Comparison of ENCODE assay signal across 1 cellular context in the genomic region with DNA sequence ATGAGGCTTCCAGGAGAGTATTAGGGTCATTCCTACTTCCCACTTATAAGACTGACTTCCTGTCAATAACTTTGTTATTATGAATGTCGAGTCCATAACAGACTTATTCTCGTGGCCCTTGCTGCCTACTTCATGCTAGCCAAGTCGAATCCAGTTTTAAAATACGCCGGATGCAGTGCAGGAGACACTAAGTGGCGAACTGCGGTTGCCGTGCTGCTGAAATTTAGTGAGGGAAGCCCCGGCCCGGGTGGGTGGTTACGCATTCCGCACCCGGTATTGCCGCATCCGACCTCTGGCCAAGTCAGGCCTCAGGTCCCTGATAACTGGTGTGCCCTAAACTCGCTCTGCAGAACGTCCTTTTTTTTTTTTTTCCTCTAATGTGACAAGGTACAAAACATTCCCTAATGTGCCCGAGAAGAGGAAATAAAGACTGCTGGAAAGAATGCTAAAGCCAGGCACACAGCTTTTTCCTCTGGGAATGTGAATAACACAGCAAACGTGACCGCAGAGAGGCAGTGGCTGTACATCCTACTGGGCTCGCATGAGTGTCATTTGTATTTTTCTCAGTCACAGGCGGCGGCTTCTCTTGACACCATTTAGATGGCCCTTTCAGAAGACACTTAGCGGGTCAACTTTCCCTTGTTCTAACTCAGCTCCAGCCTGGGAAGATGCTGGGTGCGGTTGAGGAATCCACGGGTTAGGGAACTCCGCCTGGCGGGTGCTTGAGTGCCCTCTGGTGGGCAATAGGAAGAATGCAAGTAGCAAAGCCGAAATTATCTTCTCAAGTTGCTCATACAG.
TF ChIP-seq lines count a peak whose summit lies in the region.

No MANE protein-coding gene starts in this region.

TF ChIP-seq in HepG2, 621 proteins besides CTCF, POLR2A, EP300 and RAD21 (continued from another document and continues in another):
- peak; percentile 60 for TF ChIP-seq ZMYM3 (CRISPR knock-in tag; IDR thresholded peaks at IDR 0.05)
- TF ChIP-seq, protein P1, sequence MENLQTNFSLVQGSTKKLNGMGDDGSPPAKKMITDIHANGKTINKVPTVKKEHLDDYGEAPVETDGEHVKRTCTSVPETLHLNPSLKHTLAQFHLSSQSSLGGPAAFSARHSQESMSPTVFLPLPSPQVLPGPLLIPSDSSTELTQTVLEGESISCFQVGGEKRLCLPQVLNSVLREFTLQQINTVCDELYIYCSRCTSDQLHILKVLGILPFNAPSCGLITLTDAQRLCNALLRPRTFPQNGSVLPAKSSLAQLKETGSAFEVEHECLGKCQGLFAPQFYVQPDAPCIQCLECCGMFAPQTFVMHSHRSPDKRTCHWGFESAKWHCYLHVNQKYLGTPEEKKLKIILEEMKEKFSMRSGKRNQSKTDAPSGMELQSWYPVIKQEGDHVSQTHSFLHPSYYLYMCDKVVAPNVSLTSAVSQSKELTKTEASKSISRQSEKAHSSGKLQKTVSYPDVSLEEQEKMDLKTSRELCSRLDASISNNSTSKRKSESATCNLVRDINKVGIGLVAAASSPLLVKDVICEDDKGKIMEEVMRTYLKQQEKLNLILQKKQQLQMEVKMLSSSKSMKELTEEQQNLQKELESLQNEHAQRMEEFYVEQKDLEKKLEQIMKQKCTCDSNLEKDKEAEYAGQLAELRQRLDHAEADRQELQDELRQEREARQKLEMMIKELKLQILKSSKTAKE (CRISPR knock-in tag; IDR thresholded peaks at IDR 0.05; ENCODE audit: borderline replicate concordance), result no peak
- peak; percentile 84; the same call in 1 of the 2 replicates for TF ChIP-seq NAIF1 (CRISPR knock-in tag; IDR thresholded peaks at IDR 0.05; ENCODE audit: borderline replicate concordance)
- TF ChIP-seq ZMYM4 (CRISPR knock-in tag; IDR thresholded peaks at IDR 0.05), result 0 out of 2 replicates have a peak, but pooled peaks have one; percentile 23
- TF ChIP-seq ZNF850 (CRISPR knock-in tag; conservative IDR thresholded peaks at IDR 0.05), result 0 out of 2 replicates have a peak, but pooled peaks have one; percentile 38
- peak; percentile 71 for TF ChIP-seq HNRNPLL (IDR thresholded peaks at IDR 0.05; ENCODE audit: low read depth, low read length, poor library complexity, severe bottlenecking)
- peak; percentile 64; the same call in 1 of the 2 replicates for TF ChIP-seq RXRA (CRISPR knock-in tag; IDR thresholded peaks at IDR 0.05)
- TF ChIP-seq GABPA (IDR thresholded peaks at IDR 0.05; ENCODE audit: low read depth, low read length), result no peak
- no peak for TF ChIP-seq GABPA (CRISPR knock-in tag; IDR thresholded peaks at IDR 0.05; ENCODE audit: low read depth)
- TF ChIP-seq, protein P2, sequence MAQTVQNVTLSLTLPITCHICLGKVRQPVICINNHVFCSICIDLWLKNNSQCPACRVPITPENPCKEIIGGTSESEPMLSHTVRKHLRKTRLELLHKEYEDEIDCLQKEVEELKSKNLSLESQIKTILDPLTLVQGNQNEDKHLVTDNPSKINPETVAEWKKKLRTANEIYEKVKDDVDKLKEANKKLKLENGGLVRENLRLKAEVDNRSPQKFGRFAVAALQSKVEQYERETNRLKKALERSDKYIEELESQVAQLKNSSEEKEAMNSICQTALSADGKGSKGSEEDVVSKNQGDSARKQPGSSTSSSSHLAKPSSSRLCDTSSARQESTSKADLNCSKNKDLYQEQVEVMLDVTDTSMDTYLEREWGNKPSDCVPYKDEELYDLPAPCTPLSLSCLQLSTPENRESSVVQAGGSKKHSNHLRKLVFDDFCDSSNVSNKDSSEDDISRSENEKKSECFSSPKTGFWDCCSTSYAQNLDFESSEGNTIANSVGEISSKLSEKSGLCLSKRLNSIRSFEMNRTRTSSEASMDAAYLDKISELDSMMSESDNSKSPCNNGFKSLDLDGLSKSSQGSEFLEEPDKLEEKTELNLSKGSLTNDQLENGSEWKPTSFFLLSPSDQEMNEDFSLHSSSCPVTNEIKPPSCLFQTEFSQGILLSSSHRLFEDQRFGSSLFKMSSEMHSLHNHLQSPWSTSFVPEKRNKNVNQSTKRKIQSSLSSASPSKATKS (CRISPR knock-in tag; IDR thresholded peaks at IDR 0.05), result no peak
- 0 out of 2 replicates have a peak, but pooled peaks have one; percentile 46 for TF ChIP-seq ZNF550 (CRISPR knock-in tag; IDR thresholded peaks at IDR 0.05; ENCODE audit: borderline replicate concordance)
- peak; percentile 54; the same call in 1 of the 2 replicates for TF ChIP-seq ZNF274 (CRISPR knock-in tag; IDR thresholded peaks at IDR 0.05)
- 0 out of 2 replicates have a peak, but pooled peaks have one; percentile 31 for TF ChIP-seq PAX8 (CRISPR knock-in tag; IDR thresholded peaks at IDR 0.05; ENCODE audit: borderline replicate concordance)
- TF ChIP-seq ZNF543 (CRISPR knock-in tag; IDR thresholded peaks at IDR 0.05), result peak; percentile 70
- peak; percentile 55; the same call in 1 of the 2 replicates for TF ChIP-seq HNF4A (CRISPR knock-in tag; IDR thresholded peaks at IDR 0.05)
- TF ChIP-seq DMAP1 (CRISPR knock-in tag; IDR thresholded peaks at IDR 0.05), result no peak; the same call in 1 of the 2 replicates
- no peak for TF ChIP-seq MTF1 (CRISPR knock-in tag; IDR thresholded peaks at IDR 0.05)
- TF ChIP-seq HOXA5 (CRISPR knock-in tag; IDR thresholded peaks at IDR 0.05), result no peak; the same call in 1 of the 2 replicates
- TF ChIP-seq ZNF552 (CRISPR knock-in tag; IDR thresholded peaks at IDR 0.05; ENCODE audit: borderline replicate concordance), result 0 out of 2 replicates have a peak, but pooled peaks have one; percentile 65
- TF ChIP-seq ZSCAN29 (CRISPR knock-in tag; conservative IDR thresholded peaks at IDR 0.05), result peak; percentile 88
- no peak for TF ChIP-seq CENPX (CRISPR knock-in tag; IDR thresholded peaks at IDR 0.05)
- TF ChIP-seq ERF (CRISPR knock-in tag; IDR thresholded peaks at IDR 0.05), result no peak; the same call in 1 of the 2 replicates
- no peak for TF ChIP-seq ZNF367 (CRISPR knock-in tag; IDR thresholded peaks at IDR 0.05; ENCODE audit: borderline replicate concordance)
- TF ChIP-seq, protein P3, sequence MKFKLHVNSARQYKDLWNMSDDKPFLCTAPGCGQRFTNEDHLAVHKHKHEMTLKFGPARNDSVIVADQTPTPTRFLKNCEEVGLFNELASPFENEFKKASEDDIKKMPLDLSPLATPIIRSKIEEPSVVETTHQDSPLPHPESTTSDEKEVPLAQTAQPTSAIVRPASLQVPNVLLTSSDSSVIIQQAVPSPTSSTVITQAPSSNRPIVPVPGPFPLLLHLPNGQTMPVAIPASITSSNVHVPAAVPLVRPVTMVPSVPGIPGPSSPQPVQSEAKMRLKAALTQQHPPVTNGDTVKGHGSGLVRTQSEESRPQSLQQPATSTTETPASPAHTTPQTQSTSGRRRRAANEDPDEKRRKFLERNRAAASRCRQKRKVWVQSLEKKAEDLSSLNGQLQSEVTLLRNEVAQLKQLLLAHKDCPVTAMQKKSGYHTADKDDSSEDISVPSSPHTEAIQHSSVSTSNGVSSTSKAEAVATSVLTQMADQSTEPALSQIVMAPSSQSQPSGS (CRISPR knock-in tag; IDR thresholded peaks at IDR 0.05), result peak; percentile 44; the same call in 1 of the 2 replicates
- TF ChIP-seq IRF2 (CRISPR knock-in tag; IDR thresholded peaks at IDR 0.05), result 0 out of 2 replicates have a peak, but pooled peaks have one; percentile 14
- TF ChIP-seq ZNF34 (CRISPR knock-in tag; IDR thresholded peaks at IDR 0.05; ENCODE audit: borderline replicate concordance), result peak; percentile 53; the same call in 1 of the 2 replicates
- TF ChIP-seq KDM4B (CRISPR knock-in tag; IDR thresholded peaks at IDR 0.05), result peak; percentile 12; the same call in 1 of the 2 replicates
- peak; percentile 62; the same call in 1 of the 2 replicates for TF ChIP-seq SALL1 (CRISPR knock-in tag; IDR thresholded peaks at IDR 0.05)
- no peak for TF ChIP-seq CCAR2 (optimal IDR thresholded peaks at IDR 0.05; ENCODE audit: low read depth, low read length)
- TF ChIP-seq, protein P4, sequence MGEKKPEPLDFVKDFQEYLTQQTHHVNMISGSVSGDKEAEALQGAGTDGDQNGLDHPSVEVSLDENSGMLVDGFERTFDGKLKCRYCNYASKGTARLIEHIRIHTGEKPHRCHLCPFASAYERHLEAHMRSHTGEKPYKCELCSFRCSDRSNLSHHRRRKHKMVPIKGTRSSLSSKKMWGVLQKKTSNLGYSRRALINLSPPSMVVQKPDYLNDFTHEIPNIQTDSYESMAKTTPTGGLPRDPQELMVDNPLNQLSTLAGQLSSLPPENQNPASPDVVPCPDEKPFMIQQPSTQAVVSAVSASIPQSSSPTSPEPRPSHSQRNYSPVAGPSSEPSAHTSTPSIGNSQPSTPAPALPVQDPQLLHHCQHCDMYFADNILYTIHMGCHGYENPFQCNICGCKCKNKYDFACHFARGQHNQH (CRISPR knock-in tag; IDR thresholded peaks at IDR 0.05), result peak; percentile 38; the same call in 1 of the 2 replicates
- peak; percentile 28; the same call in 1 of the 2 replicates for TF ChIP-seq NFYB (CRISPR knock-in tag; IDR thresholded peaks at IDR 0.05)
- TF ChIP-seq ZNF614 (CRISPR knock-in tag; IDR thresholded peaks at IDR 0.05; ENCODE audit: borderline replicate concordance), result peak; percentile 68; the same call in 1 of the 2 replicates
- peak; percentile 62; the same call in 1 of the 2 replicates for TF ChIP-seq ZNF788 (CRISPR knock-in tag; IDR thresholded peaks at IDR 0.05; ENCODE audit: borderline replicate concordance)
- TF ChIP-seq ZNF12 (CRISPR knock-in tag; IDR thresholded peaks at IDR 0.05), result no peak
- TF ChIP-seq TOPORS (CRISPR knock-in tag; IDR thresholded peaks at IDR 0.05), result 0 out of 2 replicates have a peak, but pooled peaks have one; percentile 51
- TF ChIP-seq, protein P5, sequence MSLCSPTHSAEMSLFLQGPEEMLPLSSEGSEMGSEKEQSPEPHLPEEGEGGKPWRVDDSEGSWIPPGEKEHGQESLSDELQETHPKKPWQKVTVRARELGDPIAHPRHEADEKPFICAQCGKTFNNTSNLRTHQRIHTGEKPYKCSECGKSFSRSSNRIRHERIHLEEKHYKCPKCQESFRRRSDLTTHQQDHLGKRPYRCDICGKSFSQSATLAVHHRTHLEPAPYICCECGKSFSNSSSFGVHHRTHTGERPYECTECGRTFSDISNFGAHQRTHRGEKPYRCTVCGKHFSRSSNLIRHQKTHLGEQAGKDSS (CRISPR knock-in tag; IDR thresholded peaks at IDR 0.05; ENCODE audit: borderline replicate concordance, low read depth), result 0 out of 2 replicates have a peak, but pooled peaks have one; percentile 8
- TF ChIP-seq HDAC2 (CRISPR knock-in tag; IDR thresholded peaks at IDR 0.05), result peak; percentile 66; the same call in 1 of the 2 replicates
- TF ChIP-seq HNRNPH1 (optimal IDR thresholded peaks at IDR 0.05; ENCODE audit: low read depth, low read length), result no peak
- TF ChIP-seq, protein P6, sequence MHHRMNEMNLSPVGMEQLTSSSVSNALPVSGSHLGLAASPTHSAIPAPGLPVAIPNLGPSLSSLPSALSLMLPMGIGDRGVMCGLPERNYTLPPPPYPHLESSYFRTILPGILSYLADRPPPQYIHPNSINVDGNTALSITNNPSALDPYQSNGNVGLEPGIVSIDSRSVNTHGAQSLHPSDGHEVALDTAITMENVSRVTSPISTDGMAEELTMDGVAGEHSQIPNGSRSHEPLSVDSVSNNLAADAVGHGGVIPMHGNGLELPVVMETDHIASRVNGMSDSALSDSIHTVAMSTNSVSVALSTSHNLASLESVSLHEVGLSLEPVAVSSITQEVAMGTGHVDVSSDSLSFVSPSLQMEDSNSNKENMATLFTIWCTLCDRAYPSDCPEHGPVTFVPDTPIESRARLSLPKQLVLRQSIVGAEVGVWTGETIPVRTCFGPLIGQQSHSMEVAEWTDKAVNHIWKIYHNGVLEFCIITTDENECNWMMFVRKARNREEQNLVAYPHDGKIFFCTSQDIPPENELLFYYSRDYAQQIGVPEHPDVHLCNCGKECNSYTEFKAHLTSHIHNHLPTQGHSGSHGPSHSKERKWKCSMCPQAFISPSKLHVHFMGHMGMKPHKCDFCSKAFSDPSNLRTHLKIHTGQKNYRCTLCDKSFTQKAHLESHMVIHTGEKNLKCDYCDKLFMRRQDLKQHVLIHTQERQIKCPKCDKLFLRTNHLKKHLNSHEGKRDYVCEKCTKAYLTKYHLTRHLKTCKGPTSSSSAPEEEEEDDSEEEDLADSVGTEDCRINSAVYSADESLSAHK (CRISPR knock-in tag; IDR thresholded peaks at IDR 0.05; ENCODE audit: borderline replicate concordance), result no peak
- 0 out of 2 replicates have a peak, but pooled peaks have one; percentile 30 for TF ChIP-seq ZNF441 (CRISPR knock-in tag; IDR thresholded peaks at IDR 0.05; ENCODE audit: borderline replicate concordance)
- TF ChIP-seq MLLT10 (CRISPR knock-in tag; IDR thresholded peaks at IDR 0.05), result no peak
- TF ChIP-seq, protein P7, sequence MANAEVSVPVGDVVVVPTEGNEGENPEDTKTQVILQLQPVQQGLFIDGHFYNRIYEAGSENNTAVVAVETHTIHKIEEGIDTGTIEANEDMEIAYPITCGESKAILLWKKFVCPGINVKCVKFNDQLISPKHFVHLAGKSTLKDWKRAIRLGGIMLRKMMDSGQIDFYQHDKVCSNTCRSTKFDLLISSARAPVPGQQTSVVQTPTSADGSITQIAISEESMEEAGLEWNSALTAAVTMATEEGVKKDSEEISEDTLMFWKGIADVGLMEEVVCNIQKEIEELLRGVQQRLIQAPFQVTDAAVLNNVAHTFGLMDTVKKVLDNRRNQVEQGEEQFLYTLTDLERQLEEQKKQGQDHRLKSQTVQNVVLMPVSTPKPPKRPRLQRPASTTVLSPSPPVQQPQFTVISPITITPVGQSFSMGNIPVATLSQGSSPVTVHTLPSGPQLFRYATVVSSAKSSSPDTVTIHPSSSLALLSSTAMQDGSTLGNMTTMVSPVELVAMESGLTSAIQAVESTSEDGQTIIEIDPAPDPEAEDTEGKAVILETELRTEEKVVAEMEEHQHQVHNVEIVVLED (CRISPR knock-in tag; IDR thresholded peaks at IDR 0.05; ENCODE audit: borderline replicate concordance), result no peak
- peak; percentile 67; the same call in 1 of the 2 replicates for TF ChIP-seq PITX1 (CRISPR knock-in tag; IDR thresholded peaks at IDR 0.05)
- TF ChIP-seq GABPB1 (CRISPR knock-in tag; IDR thresholded peaks at IDR 0.05), result peak; percentile 53; the same call in 1 of the 2 replicates
- no peak for TF ChIP-seq MAZ (IDR thresholded peaks at IDR 0.05; ENCODE audit: borderline replicate concordance, low read depth, low read length)
- peak; percentile 29 for TF ChIP-seq MAZ (CRISPR knock-in tag; IDR thresholded peaks at IDR 0.05; ENCODE audit: low read depth)
- TF ChIP-seq, protein P8, sequence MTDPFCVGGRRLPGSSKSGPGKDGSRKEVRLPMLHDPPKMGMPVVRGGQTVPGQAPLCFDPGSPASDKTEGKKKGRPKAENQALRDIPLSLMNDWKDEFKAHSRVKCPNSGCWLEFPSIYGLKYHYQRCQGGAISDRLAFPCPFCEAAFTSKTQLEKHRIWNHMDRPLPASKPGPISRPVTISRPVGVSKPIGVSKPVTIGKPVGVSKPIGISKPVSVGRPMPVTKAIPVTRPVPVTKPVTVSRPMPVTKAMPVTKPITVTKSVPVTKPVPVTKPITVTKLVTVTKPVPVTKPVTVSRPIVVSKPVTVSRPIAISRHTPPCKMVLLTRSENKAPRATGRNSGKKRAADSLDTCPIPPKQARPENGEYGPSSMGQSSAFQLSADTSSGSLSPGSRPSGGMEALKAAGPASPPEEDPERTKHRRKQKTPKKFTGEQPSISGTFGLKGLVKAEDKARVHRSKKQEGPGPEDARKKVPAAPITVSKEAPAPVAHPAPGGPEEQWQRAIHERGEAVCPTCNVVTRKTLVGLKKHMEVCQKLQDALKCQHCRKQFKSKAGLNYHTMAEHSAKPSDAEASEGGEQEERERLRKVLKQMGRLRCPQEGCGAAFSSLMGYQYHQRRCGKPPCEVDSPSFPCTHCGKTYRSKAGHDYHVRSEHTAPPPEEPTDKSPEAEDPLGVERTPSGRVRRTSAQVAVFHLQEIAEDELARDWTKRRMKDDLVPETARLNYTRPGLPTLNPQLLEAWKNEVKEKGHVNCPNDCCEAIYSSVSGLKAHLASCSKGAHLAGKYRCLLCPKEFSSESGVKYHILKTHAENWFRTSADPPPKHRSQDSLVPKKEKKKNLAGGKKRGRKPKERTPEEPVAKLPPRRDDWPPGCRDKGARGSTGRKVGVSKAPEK (CRISPR knock-in tag; IDR thresholded peaks at IDR 0.05; ENCODE audit: borderline replicate concordance), result peak; percentile 76; the same call in 1 of the 2 replicates
- TF ChIP-seq SIN3A (IDR thresholded peaks at IDR 0.05; ENCODE audit: borderline replicate concordance, low read depth, low read length), result peak; percentile 24; the same call in 1 of the 2 replicates
